8 cellular contexts compared by ENCODE assay signal in genomic region chr17:1516403-1517161, GRCh38. TPM values are rescaled to one million over a fixed set of nuclear protein-coding genes. Genes with fewer than 3 reads are reported as not detected.
DNase-seq lines count a peak whose midpoint lies in the region; ATAC-seq and TF ChIP-seq lines count a peak whose summit lies in the region.

Gene INPP5K (minus strand): TSS chr17:1516612. CDS start chr17:1516499, 113 bp downstream.

- POLR2A ChIA-PET in PC-9 (lab: Charles Lee; ENCODE audit: unreplicated experiment): interaction anchor here (0.6 to 1.1 kb wide), 7 partner anchors 18 to 376 kb away, joined by 3 to 16 read pairs (median 4); no protein-coding TSS in a partner anchor

- H3K9me2 ChIP-seq in PC-9 (ENCODE audit: insufficient read depth): no peaks in the 10 kb centered on the region

- H3F3A ChIP-seq in PC-9 (ENCODE audit: insufficient read depth, low read depth): peaks cover 44% of the 10 kb centered on the region

- H3K36me3 ChIP-seq in PC-9 (ENCODE audit: low read depth): no peaks in the 10 kb centered on the region; the same call in 1 of the 2 replicates
- peaks cover 15% of the 10 kb centered on the region for H3K36me3 ChIP-seq in mucosa of stomach (ENCODE audit: control insufficient read depth, insufficient read depth, low read length)

- H3K4me1 Mint-ChIP-seq in activated T-cell treated with anti-CD3 and anti-CD28 coated beads, Interleukin-2, amount 50 U/mL, for 24 hours (ENCODE audit: low read depth): peaks cover 31% of the 10 kb centered on the region

- no peaks in the 10 kb centered on the region for H3K9me3 Mint-ChIP-seq in activated T-cell treated with anti-CD3 and anti-CD28 coated beads, Interleukin-2, amount 50 U/mL, for 24 hours

- ATAC-seq in GM21619 (IDR thresholded peaks at IDR 0.05; ENCODE audit: unreplicated experiment): peak; percentile 83

- H3K79me2 ChIP-seq in PC-9 (ENCODE audit: low read depth): peaks cover 32% of the 10 kb centered on the region

- H3K9me3 ChIP-seq in PC-9 (ENCODE audit: insufficient read depth, low read depth): no peaks in the 10 kb centered on the region
- H3K9me3 ChIP-seq in mucosa of stomach (ENCODE audit: control insufficient read depth, low read length): no peaks in the 10 kb centered on the region

- H3K27me3 ChIP-seq in PC-9 (ENCODE audit: insufficient read depth, low read depth) (no peaks in the 10 kb centered on the region), mucosa of stomach (ENCODE audit: control insufficient read depth, insufficient read depth, low read length) (no peaks in the 10 kb centered on the region)

- TF ChIP-seq CTCF in PC-9 (conservative IDR thresholded peaks at IDR 0.05): no peak

- peak within 1 kb of the TSS; percentile 79 for H2AFZ ChIP-seq in PC-9

- BruUV-seq in PC-9 (replicated peaks; lab: Mats Ljungman, UMichigan): no TSS peak

- H3K4me3 Mint-ChIP-seq in activated T-cell treated with anti-CD3 and anti-CD28 coated beads, Interleukin-2, amount 50 U/mL, for 24 hours: peak within 1 kb of the TSS; percentile 87

- H3K4me1 ChIP-seq in PC-9 (replicated peaks; ENCODE audit: insufficient read depth) (peaks cover 13% of the 10 kb centered on the region), mucosa of stomach (ENCODE audit: control insufficient read depth, insufficient read depth, low read length) (peaks cover 30% of the 10 kb centered on the region)

- peak within 1 kb of the TSS; percentile 95 for H3K4me3 ChIP-seq in Jurkat, Clone E6-1 (ENCODE audit: low read length)
- peak within 1 kb of the TSS; percentile 72 for H3K4me3 ChIP-seq in PC-9
- H3K4me3 ChIP-seq in mucosa of stomach (ENCODE audit: low read length): peak within 1 kb of the TSS; percentile 71

- DNase-seq in DMS53 treated with DMSO at 0.1 percent for 48 hours (lab: John Stamatoyannopoulos, UW; ENCODE audit: unreplicated experiment) (peak; percentile 83), PC-9 (peak; percentile 92 to 99), erythroblast (lab: John Stamatoyannopoulos, UW) (peak; percentile 99)
- peak; percentile 97 for DNase-seq in Jurkat, Clone E6-1 (ENCODE audit: low read depth, low spot score)
- peak; percentile 98 for DNase-seq in activated T-cell treated with anti-CD3 and anti-CD28 coated beads, Interleukin-2, amount 50 U/mL, for 24 hours
- peak; percentile 92 to 96 for DNase-seq in stimulated activated CD8-positive, alpha-beta memory T cell treated with anti-CD3 and anti-CD28 coated beads, Interleukin-7, amount 100 ng/mL, for 1 hour (ENCODE audit: low read depth in 2 of 2)

- H3K27ac Mint-ChIP-seq in activated T-cell treated with anti-CD3 and anti-CD28 coated beads, Interleukin-2, amount 50 U/mL, for 24 hours: peak within 1 kb of the TSS; percentile 91

- peak within 1 kb of the TSS; percentile 85 for H3K9ac ChIP-seq in mucosa of stomach (ENCODE audit: low read length)

- H4K20me1 ChIP-seq in PC-9 (ENCODE audit: insufficient read depth): 0 out of 2 replicates have a peak, but pooled peaks cover 8% of the 10 kb centered on the region

- CTCF ChIA-PET in PC-9 (lab: Charles Lee): interaction anchor here (0.6 to 3.2 kb wide), 5 partner anchors 61 to 282 kb away, joined by 3 to 32 read pairs (median 4); partner anchors contain the start of gene CRK

- peak within 1 kb of the TSS; percentile 95 for H3K4me2 ChIP-seq in PC-9

- peak within 1 kb of the TSS; percentile 63 for H3K27ac ChIP-seq in PC-9

- H3K36me3 Mint-ChIP-seq in activated T-cell treated with anti-CD3 and anti-CD28 coated beads, Interleukin-2, amount 50 U/mL, for 24 hours (ENCODE audit: low read depth): peaks cover 75% of the 10 kb centered on the region

- H3K27me3 Mint-ChIP-seq in activated T-cell treated with anti-CD3 and anti-CD28 coated beads, Interleukin-2, amount 50 U/mL, for 24 hours: no peaks in the 10 kb centered on the region

- TF ChIP-seq POLR2A in erythroblast (IDR thresholded peaks at IDR 0.05; ENCODE audit: low read length): peak; percentile 69

- intact Hi-C loops in PC-9 (cut with micrococcal nuclease; ENCODE audit: unreplicated experiment): loop anchor here (1.0 to 5.0 kb wide), 4 partner anchors 28 to 259 kb away; partner anchors contain the start of gene CRK

RNA-seq across cellular contexts. Expression of gene INPP5K, which starts in this region (rescaled TPM):
- 21.4 TPM for polyA plus RNA-seq in Jurkat, Clone E6-1 (2012; ENCODE audit: insufficient read depth, insufficient read length)
- total RNA-seq in PC-9 (2021): 41.9 and 42.9 TPM in 2 replicates

Comparison
In these comparisons a context has a peak if more than half of its experiments do, and no peak if none do; other contexts are left out.
1. Peak in every context shown above with its lines: DNase-seq, ATAC-seq, H3K4me3 ChIP-seq and H3K27ac ChIP-seq.